31 cellular contexts compared by ENCODE assay signal in the genomic region with DNA sequence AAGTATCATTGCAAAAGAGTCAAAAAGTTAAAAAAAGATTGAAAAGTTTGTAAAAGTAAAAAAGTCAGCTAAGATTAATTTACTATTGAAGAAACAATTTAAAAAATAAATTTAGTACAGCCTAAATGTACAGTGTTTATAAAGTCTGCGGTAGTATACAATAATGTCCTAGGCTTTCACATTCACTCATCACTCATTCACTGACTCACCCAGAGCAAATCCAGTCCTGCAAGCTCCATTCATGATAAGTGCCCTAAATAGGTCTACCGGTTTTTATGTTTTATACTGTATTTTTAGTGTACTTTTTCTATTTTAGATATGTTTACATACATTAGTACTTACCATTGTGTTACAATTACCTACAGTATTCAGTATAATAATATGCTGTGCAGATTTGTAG. TPM values are rescaled to one million over a fixed set of nuclear protein-coding genes. Genes with fewer than 3 reads are reported as not detected.
"Had no signal": no experiment of that assay in that cellular context is flagged by ENCODE, and none has a peak within 500 bp of the region (broad histone marks: within the 10 kb centered on the region; RNA-seq: fewer than 3 reads in every experiment).

No MANE protein-coding gene starts in this region.

- ATAC-seq: activated CD8-positive, alpha-beta memory T cell treated with anti-CD3 and anti-CD28 coated beads, Interleukin-2, amount 10 ng/mL, durations not matched to agents 7 days and 5 days; activated naive CD8-positive, alpha-beta T cell treated with anti-CD3 and anti-CD28 coated beads, Interleukin-2, amount 50 U/mL, for 24 hours; T-helper 17 cell had no signal

- FAIRE-seq: astrocyte, colon, RCC 7860, TTC549 had no signal

- DNase-seq: activated B cell treated with CpG ODN at 0.5 μM for 24 hours; activated CD4-positive, alpha-beta T cell treated with anti-CD3 and anti-CD28 coated beads for 1 hour; activated CD4-positive, alpha-beta T cell treated with anti-CD3 and anti-CD28 coated beads, Interleukin-2, amount 10 ng/mL, durations not matched to agents 24 days and 14 days; activated CD4-positive, alpha-beta T cell treated with anti-CD3 and anti-CD28 coated beads, Interleukin-2, amount 50 U/mL, for 48 hours; activated CD8-positive, alpha-beta memory T cell treated with anti-CD3 and anti-CD28 coated beads, Interleukin-2, amount 10 ng/mL, durations not matched to agents 7 days and 5 days; activated effector memory CD4-positive, alpha-beta T cell treated with Interleukin-2 at 50 U/mL for 16 hours; activated naive CD4-positive, alpha-beta T cell; activated naive CD8-positive, alpha-beta T cell treated with anti-CD3 and anti-CD28 coated beads, Interleukin-2, amount 50 U/mL, for 24 hours; activated T-cell treated with anti-CD3 and anti-CD28 coated beads, Interleukin-2, amount 50 U/mL, for 24 hours; amygdala; cerebellar nuclear complex; Kasumi-1; NCI-H1048; NCI-H1417; NCI-H2029; NCI-H2107; NCI-H2171 treated with DMSO at 0.1 percent for 48 hours; NCI-H345; NCI-H510A treated with DMSO at 0.1 percent for 48 hours; NCI-H69; NK-92 treated with Interleukin-12 subunit alpha and Interleukin-12 subunit beta, amount 100 ng/mL, for 24 hours; SHP77 treated with DMSO at 0.1 percent for 48 hours; T-helper 17 cell; T-helper 9 cell had no signal

RNA-seq across cellular contexts. Expression of gene ABCC9, which starts 43.9 kb away (rescaled TPM):
- total RNA-seq: activated B cell treated with CpG ODN at 0.5 μM for 24 hours; activated CD4-positive, alpha-beta T cell treated with anti-CD3 and anti-CD28 coated beads, Interleukin-2, amount 10 ng/mL, durations not matched to agents 24 days and 14 days; activated naive CD4-positive, alpha-beta T cell treated with anti-CD3 and anti-CD28 coated beads, Interleukin-2, amount 50 U/mL, for 72 hours; activated T-helper 1 cell treated with anti-CD3 and anti-CD28 coated beads, Interleukin-12 subunit alpha, Interleukin-12 subunit beta, Interleukin-2, Interleukin-4 antibody, amounts not matched to agents 30 ng/mL and 10 ng/mL and 1 ng/mL, durations not matched to agents 14 hours and 24 hours and 36 hours; SK-MEL-5; T-helper 17 cell had no signal
